Comparison of ENCODE assay signal across 8 cellular contexts in the genomic region with DNA sequence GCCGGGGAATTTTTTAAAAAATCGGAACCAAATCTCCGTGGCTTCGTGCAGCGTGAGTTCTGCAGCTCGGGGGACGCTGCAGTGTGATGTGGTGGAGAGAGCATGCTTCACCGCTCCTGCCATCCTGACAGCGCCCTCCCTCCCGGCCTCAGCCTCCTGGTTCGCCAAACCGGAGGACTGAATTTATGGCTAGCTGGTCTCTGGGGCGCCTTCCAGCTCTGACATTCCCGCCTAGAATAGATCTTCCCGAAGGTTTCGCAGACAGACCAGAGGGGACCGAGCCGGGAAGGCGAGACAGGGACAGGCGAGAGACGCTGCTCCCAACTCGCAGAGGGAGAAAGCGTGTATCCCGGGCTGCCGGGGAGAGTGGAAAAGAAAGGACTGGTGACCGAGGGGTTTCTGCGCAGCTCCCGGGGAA. TPM values are rescaled to one million over a fixed set of nuclear protein-coding genes. Genes with fewer than 3 reads are reported as not detected.
DNase-seq lines count a peak whose midpoint lies in the region; ATAC-seq, FAIRE-seq and TF ChIP-seq lines count a peak whose summit lies in the region.

No MANE protein-coding gene starts in this region.

- H3K36me3 Mint-ChIP-seq in activated naive CD8-positive, alpha-beta T cell treated with anti-CD3 and anti-CD28 coated beads for 36 hours = peaks cover 2% of the 10 kb centered on the region

- H2AFZ ChIP-seq in ACC112 (ENCODE audit: low read length, unreplicated experiment) (peak overlapping the region; percentile 78), GM23248 (peak overlapping the region; percentile 60)

- peak overlapping the region; percentile 85 for H3K4me3 Mint-ChIP-seq in activated naive CD8-positive, alpha-beta T cell treated with anti-CD3 and anti-CD28 coated beads for 36 hours

- no peaks in the 10 kb centered on the region for H3K9me2 ChIP-seq in GM23248 (ENCODE audit: insufficient read depth)

- H3K4me3 ChIP-seq in ACC112 (ENCODE audit: low read depth, low read length) = peak overlapping the region; percentile 81
- peak overlapping the region; percentile 57 for H3K4me3 ChIP-seq in GM23248
- H3K4me3 ChIP-seq in left ventricle myocardium inferior = peak overlapping the region; percentile 74
- peak overlapping the region in 2 of 4 donors; percentile 29 to 49 for H3K4me3 ChIP-seq in pancreas

- H3K27ac Mint-ChIP-seq in activated naive CD8-positive, alpha-beta T cell treated with anti-CD3 and anti-CD28 coated beads for 36 hours = peak overlapping the region; percentile 81

- H3F3A ChIP-seq in GM23248 (ENCODE audit: insufficient read depth) = no peaks in the 10 kb centered on the region

- 4 to 5% methylated on average over 28 of the region's 28 CpGs for WGBS in GM23248 (ENCODE audit: low coverage in 1 of 2, low lambda C conversion rate in 2 of 2, missing lambda C conversion rate in 2 of 2), 2 experiments
- 1% methylated on average over 28 of the region's 28 CpGs for WGBS in pancreas, 2 donors

- ATAC-seq in pancreas (peak in 3 of 4 donors; percentile 53 to 75 (median 74)), GM19324 (IDR thresholded peaks at IDR 0.05; ENCODE audit: low FRiP score, unreplicated experiment) (no peak), GM18870 (IDR thresholded peaks at IDR 0.05; ENCODE audit: unreplicated experiment) (no peak), GM19395 (IDR thresholded peaks at IDR 0.05; ENCODE audit: unreplicated experiment) (no peak)

- H3K27ac ChIP-seq in ACC112 (ENCODE audit: low read depth, low read length) (no peak overlapping the region), GM23248 (no peak overlapping the region), left ventricle myocardium inferior (replicated peaks) (peak overlapping the region; percentile 14), pancreas (peak overlapping the region in 1 of 4 donors; percentile 44)

- H3K79me2 ChIP-seq in ACC112 (ENCODE audit: control insufficient read depth, insufficient read depth, low read length, unreplicated experiment) (no peaks in the 10 kb centered on the region), GM23248 (ENCODE audit: insufficient read depth) (no peaks in the 10 kb centered on the region)

- no peak overlapping the region for H3K9ac ChIP-seq in GM23248

- H3K4me2 ChIP-seq in GM23248 (ENCODE audit: unreplicated experiment) = peak overlapping the region; percentile 35

- peaks cover 41% of the 10 kb centered on the region for H3K27me3 Mint-ChIP-seq in activated naive CD8-positive, alpha-beta T cell treated with anti-CD3 and anti-CD28 coated beads for 36 hours

- TF ChIP-seq CTCF in left ventricle myocardium inferior (IDR thresholded peaks at IDR 0.05; ENCODE audit: borderline replicate concordance) = no peak
- no peak for TF ChIP-seq CTCF in pancreas (IDR thresholded peaks at IDR 0.05)

- intact Hi-C loops in left ventricle myocardium inferior (cut with micrococcal nuclease) = no loop called here
- intact Hi-C loops in pancreas (cut with DNase I) = no loop called here

- H3K4me1 ChIP-seq in ACC112 (ENCODE audit: control insufficient read depth, insufficient read depth, low read length, unreplicated experiment) (peaks cover 16% of the 10 kb centered on the region), GM23248 (ENCODE audit: insufficient read depth) (no peaks in the 10 kb centered on the region), left ventricle myocardium inferior (peaks cover 42% of the 10 kb centered on the region), pancreas (peaks cover 0 to 3% (median 0%) of the 10 kb centered on the region in 3 donors)

- in situ Hi-C loops in GM23248 (cut with MboI) = no loop called here

- no peaks in the 10 kb centered on the region for H3K9me3 Mint-ChIP-seq in activated naive CD8-positive, alpha-beta T cell treated with anti-CD3 and anti-CD28 coated beads for 36 hours

- H3K27me3 ChIP-seq in ACC112 (ENCODE audit: insufficient read depth, low read length) (peaks cover 19% of the 10 kb centered on the region), GM23248 (replicated peaks; ENCODE audit: insufficient read depth) (peaks cover 90% of the 10 kb centered on the region), left ventricle myocardium inferior (ENCODE audit: low read depth) (peaks cover 45% of the 10 kb centered on the region), pancreas (peaks cover 0 to 13% (median 0%) of the 10 kb centered on the region in 4 donors)

- DNase-seq in GM23248 (peak; percentile 33), left ventricle myocardium inferior (peak; percentile 24), pancreas (peak in 1 of 6 donors; percentile 58)
- DNase-seq in activated naive CD8-positive, alpha-beta T cell treated with anti-CD3 and anti-CD28 coated beads for 36 hours = peak; percentile 22

- peaks cover 53% of the 10 kb centered on the region for H3K4me1 Mint-ChIP-seq in activated naive CD8-positive, alpha-beta T cell treated with anti-CD3 and anti-CD28 coated beads for 36 hours

- FAIRE-seq in pancreas (lab: Jason Lieb, UNC) = no peak

- H3K36me3 ChIP-seq in ACC112 (ENCODE audit: insufficient read depth, low read length) (no peaks in the 10 kb centered on the region), GM23248 (ENCODE audit: low read depth) (no peaks in the 10 kb centered on the region), left ventricle myocardium inferior (no peaks in the 10 kb centered on the region), pancreas (no peaks in the 10 kb centered on the region)

- H3K9me3 ChIP-seq in GM23248 (ENCODE audit: low read depth) (no peaks in the 10 kb centered on the region), left ventricle myocardium inferior (replicated peaks) (no peaks in the 10 kb centered on the region), pancreas (no peaks in the 10 kb centered on the region)

- H4K20me1 ChIP-seq in GM23248 (ENCODE audit: insufficient read depth) = no peaks in the 10 kb centered on the region

RNA-seq across cellular contexts. Expression of a gene that starts 25.9 kb away (rescaled TPM):
- not detected in 2 replicates for total RNA-seq in GM23248 (2014; rRNA removed; shearing (Covaris generic))
- not detected in 2 replicates for polyA plus RNA-seq in GM23248 (2016; fragmentation: Nextera tagmentation; extraction: Ambion mirVana)
- total RNA-seq in activated naive CD8-positive, alpha-beta T cell treated with anti-CD3 and anti-CD28 coated beads for 36 hours = 10 to 100 TPM; 16.5 to 18.1 TPM
- total RNA-seq in left ventricle myocardium inferior = 21.3 TPM
- total RNA-seq in pancreas = 1 to 10 TPM in 4 of 6 donors, under 1 TPM in 2; 0.43 to 9.9 (median 2.5) TPM
- polyA plus RNA-seq in pancreas = 10 to 100 TPM in 1 of 2 donors, 1 to 10 TPM in 1; 6.0 to 29.3 TPM

Comparison
In these comparisons a context has a peak if more than half of its experiments do, and no peak if none do; other contexts are left out.
1. ATAC-seq: peak in pancreas (3 of 4); none in GM19324 (single experiment), GM18870 (single experiment) and GM19395 (single experiment).